In the genomic region with DNA sequence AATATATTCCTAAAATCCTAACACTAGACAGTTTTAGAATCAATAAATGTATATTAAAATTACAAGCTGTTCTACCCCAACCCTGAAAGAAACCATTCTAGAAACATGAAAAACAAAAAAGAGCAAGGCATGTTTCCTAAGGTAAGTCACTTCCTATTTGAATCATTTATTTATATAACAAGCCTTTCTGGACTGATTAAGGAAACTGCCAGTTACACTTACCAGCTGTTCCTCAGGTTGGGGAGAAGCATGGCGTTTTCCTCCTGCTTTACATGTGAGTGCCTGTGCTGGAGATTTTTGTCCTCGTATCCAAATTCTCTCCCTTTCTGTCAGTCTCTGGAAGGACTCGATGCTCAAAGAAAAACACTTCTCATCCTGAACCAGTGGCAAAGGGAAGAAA, we compare ENCODE assay signal across 23 cellular contexts.
DNase-seq lines count a peak whose midpoint lies in the region; ATAC-seq and TF ChIP-seq lines count a peak whose summit lies in the region.
"Had no signal": no experiment of that assay in that cellular context is flagged by ENCODE, and none has a peak within 500 bp of the region (broad histone marks: within the 10 kb centered on the region; RNA-seq: fewer than 3 reads in every experiment).

No MANE protein-coding gene starts in this region.

- CTCF ChIA-PET in T-cell (lab: Charles Lee): interaction anchor here in 1 of 2 donors (0.9 kb wide), 1 partner anchor 594 kb away, joined by 3 read pairs; no protein-coding TSS in a partner anchor

- WGBS in mesenchymal stem cell: 56% methylated on average over 3 of the region's 3 CpGs

- H3K14ac ChIP-seq in mesenchymal stem cell (ENCODE audit: low read length in 2 of 2): no peak overlapping the region

- no peak overlapping the region for H3K9ac ChIP-seq in mesenchymal stem cell (ENCODE audit: low read length)

- H3K27me3 Mint-ChIP-seq in chondrocyte (ENCODE audit: low read depth): no peaks in the 10 kb centered on the region
- H3K27me3 Mint-ChIP-seq in T-cell: no peaks in the 10 kb centered on the region
- H3K27me3 Mint-ChIP-seq: activated B cell treated with CpG ODN at 0.5 μM for 24 hours had no signal

- peaks cover 9% of the 10 kb centered on the region for H3K4me1 ChIP-seq in mesenchymal stem cell (ENCODE audit: control insufficient read depth, insufficient read depth, low read depth, low read length)
- H3K4me1 ChIP-seq: prostate gland, vagina had no signal

- no peaks in the 10 kb centered on the region for H3K79me1 ChIP-seq in mesenchymal stem cell (replicated peaks; ENCODE audit: low read length, poor library complexity, severe bottlenecking)

- no peak for TF ChIP-seq CTCF in chondrocyte (IDR thresholded peaks at IDR 0.05)

- no peak overlapping the region for H2AFZ ChIP-seq in mesenchymal stem cell (ENCODE audit: low read depth, low read length)

- DNase-seq in Daoy (ENCODE audit: low read depth) (peak; percentile 46), NCI-H69 (lab: John Stamatoyannopoulos, UW) (peak; percentile 40), chondrocyte (ENCODE audit: low spot score) (no peak), mesenchymal stem cell (peak; percentile 69), T-cell (no peak), amniotic stem cell (lab: John Stamatoyannopoulos, UW) (no peak)
- DNase-seq: activated B cell treated with CpG ODN at 0.5 μM for 24 hours; activated CD4-positive, alpha-beta memory T cell treated with anti-CD3 and anti-CD28 coated beads for 36 hours; CD4-positive, CD25-positive, alpha-beta regulatory T cell; dorsolateral prefrontal cortex; gastrocnemius medialis; GF-D8; hypothalamus; NCI-H2107; NCI-H510A had no signal

- H3K4me3 Mint-ChIP-seq in chondrocyte (ENCODE audit: unreplicated experiment) (no peak overlapping the region), T-cell (no peak overlapping the region)
- H3K4me3 Mint-ChIP-seq: activated B cell treated with CpG ODN at 0.5 μM for 24 hours; activated CD4-positive, alpha-beta memory T cell treated with anti-CD3 and anti-CD28 coated beads for 36 hours; CD4-positive, CD25-positive, alpha-beta regulatory T cell; nephron had no signal

- H3K9me3 Mint-ChIP-seq in chondrocyte (ENCODE audit: low read depth): no peaks in the 10 kb centered on the region
- H3K9me3 Mint-ChIP-seq in T-cell: no peaks in the 10 kb centered on the region
- H3K9me3 Mint-ChIP-seq: activated B cell treated with CpG ODN at 0.5 μM for 24 hours; activated CD4-positive, alpha-beta memory T cell treated with anti-CD3 and anti-CD28 coated beads for 36 hours; CD4-positive, CD25-positive, alpha-beta regulatory T cell had no signal

- H2BK12ac ChIP-seq in mesenchymal stem cell (ENCODE audit: low read length in 2 of 2): no peak overlapping the region

- H3K36me3 Mint-ChIP-seq in chondrocyte (ENCODE audit: low read depth) (no peaks in the 10 kb centered on the region), T-cell (no peaks in the 10 kb centered on the region)
- H3K36me3 Mint-ChIP-seq: CD4-positive, CD25-positive, alpha-beta regulatory T cell had no signal

- H3K9me3 ChIP-seq in mesenchymal stem cell (ENCODE audit: control insufficient read depth, low read length): no peaks in the 10 kb centered on the region
- H3K9me3 ChIP-seq: gastrocnemius medialis, prostate gland, vagina had no signal

- H3K27me3 ChIP-seq in mesenchymal stem cell (ENCODE audit: control insufficient read depth in 1 of 2, insufficient read depth in 1 of 2, low read length in 2 of 2): peaks cover 0 to 6% of the 10 kb centered on the region in 2 experiments
- H3K27me3 ChIP-seq: dorsolateral prefrontal cortex, gastrocnemius medialis, vagina had no signal

- peaks cover 41% of the 10 kb centered on the region for H3K4me1 Mint-ChIP-seq in chondrocyte (ENCODE audit: low read depth)
- H3K4me1 Mint-ChIP-seq in T-cell: peaks cover 34 to 44% (median 35%) of the 10 kb centered on the region in 3 donors

- ATAC-seq in T-cell (replicated peaks in 1 of 4) (no peak), HG03469 (IDR thresholded peaks at IDR 0.05; ENCODE audit: unreplicated experiment) (no peak), HG03378 (IDR thresholded peaks at IDR 0.05; ENCODE audit: unreplicated experiment) (no peak)
- ATAC-seq: gastrocnemius medialis, HepG2 had no signal

- H2BK15ac ChIP-seq in mesenchymal stem cell (ENCODE audit: low read depth, poor library complexity, severe bottlenecking): no peak overlapping the region

- peak overlapping the region; percentile 55 for H3K27ac Mint-ChIP-seq in chondrocyte (ENCODE audit: unreplicated experiment)
- no peak overlapping the region for H3K27ac Mint-ChIP-seq in T-cell
- H3K27ac Mint-ChIP-seq: activated CD4-positive, alpha-beta memory T cell treated with anti-CD3 and anti-CD28 coated beads for 36 hours; CD4-positive, CD25-positive, alpha-beta regulatory T cell; nephron had no signal

- H3K36me3 ChIP-seq in mesenchymal stem cell (ENCODE audit: control insufficient read depth in 1 of 2, insufficient read depth in 2 of 2, low read depth in 1 of 2, low read length in 2 of 2): no peaks in the 10 kb centered on the region
- H3K36me3 ChIP-seq: gastrocnemius medialis, prostate gland, vagina had no signal

- H3K4ac ChIP-seq in mesenchymal stem cell (ENCODE audit: low read depth in 1 of 2, low read length in 2 of 2): no peak overlapping the region

- H2BK5ac ChIP-seq in mesenchymal stem cell (ENCODE audit: low read depth, low read length, poor library complexity, severe bottlenecking): no peak overlapping the region

- no peak overlapping the region for H4K8ac ChIP-seq in mesenchymal stem cell (ENCODE audit: low read length)

- H3K27ac ChIP-seq in mesenchymal stem cell (ENCODE audit: low read length, poor library complexity, severe bottlenecking): no peak overlapping the region
- H3K27ac ChIP-seq: dorsolateral prefrontal cortex, epithelial cell of prostate, gastrocnemius medialis, prostate gland, SK-N-MC, vagina had no signal

- H3K23ac ChIP-seq in mesenchymal stem cell (ENCODE audit: low read length in 2 of 2): no peak overlapping the region

- no peak overlapping the region for H2BK120ac ChIP-seq in mesenchymal stem cell (ENCODE audit: low read depth, low read length)

- no peak overlapping the region for H3K18ac ChIP-seq in mesenchymal stem cell (ENCODE audit: low read depth in 1 of 2, low read length in 2 of 2)

- no peak overlapping the region for H3K4me2 ChIP-seq in mesenchymal stem cell (ENCODE audit: low read length, poor library complexity, severe bottlenecking)

- no peak overlapping the region for H3K4me3 ChIP-seq in mesenchymal stem cell (ENCODE audit: insufficient read depth in 1 of 2, low read depth in 1 of 2, low read length in 2 of 2)
- H3K4me3 ChIP-seq: dorsolateral prefrontal cortex, gastrocnemius medialis, prostate gland, SK-N-MC, vagina had no signal

- H4K91ac ChIP-seq in mesenchymal stem cell (ENCODE audit: low read length): no peak overlapping the region

- H2AK5ac ChIP-seq in mesenchymal stem cell (ENCODE audit: low read length, severe bottlenecking): no peak overlapping the region

- POLR2A ChIA-PET in T-cell (lab: Charles Lee): interaction anchor here (0.5 to 0.7 kb wide), 3 partner anchors 158 to 427 kb away, joined by 3 to 5 read pairs (median 3); no protein-coding TSS in a partner anchor

Comparison
In these comparisons a context has a peak if more than half of its experiments do, and no peak if none do; other contexts are left out.
1. DNase-seq: peak in Daoy (single experiment), NCI-H69 (single experiment) and mesenchymal stem cell (single experiment); none in chondrocyte (single experiment), T-cell (0 of 34) and amniotic stem cell (single experiment).